In genomic region chr12:129911437-129912049, GRCh38 we compare ENCODE assay signal across 9 cellular contexts. TPM values are rescaled to one million over a fixed set of nuclear protein-coding genes. Genes with fewer than 3 reads are reported as not detected.
A peak's percentile ranks its signal among the peaks of the same experiment; 100 is the strongest.
DNase-seq lines count a peak whose midpoint lies in the region; ATAC-seq and TF ChIP-seq lines count a peak whose summit lies in the region.
"Had no signal": no experiment of that assay in that cellular context is flagged by ENCODE, and none has a peak within 500 bp of the region (broad histone marks: within the 10 kb centered on the region; RNA-seq: fewer than 3 reads in every experiment).

No MANE protein-coding gene starts in this region.

- H3K36me3 Mint-ChIP-seq in activated naive CD8-positive, alpha-beta T cell treated with anti-CD3 and anti-CD28 coated beads, Interleukin-2, amount 50 U/mL, for 24 hours (ENCODE audit: low read depth): no peaks in the 10 kb centered on the region

- no peaks in the 10 kb centered on the region for H3K27me3 ChIP-seq in ascending aorta

- H3K36me3 ChIP-seq in ascending aorta: no peaks in the 10 kb centered on the region

- peaks cover 4% of the 10 kb centered on the region for H3K27me3 Mint-ChIP-seq in activated naive CD8-positive, alpha-beta T cell treated with anti-CD3 and anti-CD28 coated beads, Interleukin-2, amount 50 U/mL, for 24 hours

- no peak overlapping the region for H3K4me3 ChIP-seq in ascending aorta

- no peak overlapping the region for H3K4me3 Mint-ChIP-seq in activated naive CD8-positive, alpha-beta T cell treated with anti-CD3 and anti-CD28 coated beads, Interleukin-2, amount 50 U/mL, for 24 hours

- no peak for TF ChIP-seq CTCF in ascending aorta (IDR thresholded peaks at IDR 0.05)

- ATAC-seq in HG02642 (IDR thresholded peaks at IDR 0.05; ENCODE audit: poor library complexity, unreplicated experiment): peak; percentile 83
- peak; percentile 52 for ATAC-seq in activated naive CD8-positive, alpha-beta T cell treated with anti-CD3 and anti-CD28 coated beads, Interleukin-2, amount 50 U/mL, for 24 hours

- H3K9me3 ChIP-seq in ascending aorta: no peaks in the 10 kb centered on the region

- H3K27ac Mint-ChIP-seq in activated naive CD8-positive, alpha-beta T cell treated with anti-CD3 and anti-CD28 coated beads, Interleukin-2, amount 50 U/mL, for 24 hours: no peak overlapping the region

- H3K9me3 Mint-ChIP-seq in activated naive CD8-positive, alpha-beta T cell treated with anti-CD3 and anti-CD28 coated beads, Interleukin-2, amount 50 U/mL, for 24 hours: peaks cover 3% of the 10 kb centered on the region

- no peaks in the 10 kb centered on the region for H3K4me1 Mint-ChIP-seq in activated naive CD8-positive, alpha-beta T cell treated with anti-CD3 and anti-CD28 coated beads, Interleukin-2, amount 50 U/mL, for 24 hours

- no peaks in the 10 kb centered on the region for H3K4me1 ChIP-seq in ascending aorta

- H3K27ac ChIP-seq in substantia nigra (ENCODE audit: low read depth, low read length, poor library complexity, severe bottlenecking) (peak overlapping the region; percentile 86), ascending aorta (no peak overlapping the region)

- peak; percentile 13 to 18 for DNase-seq in stimulated activated CD4-positive, alpha-beta T cell treated with anti-CD3 and anti-CD28 coated beads, Interleukin-2, amount 100 ng/mL, for 48 hours
- DNase-seq in stimulated activated CD4-positive, alpha-beta T cell treated with anti-CD3 and anti-CD28 coated beads, Interleukin-4, amount 100 ng/mL, for 1 hour: no peak
- DNase-seq in NCI-H2029 treated with DMSO at 0.1 percent for 48 hours (lab: John Stamatoyannopoulos, UW) (peak; percentile 72), inferior parietal cortex (ENCODE audit: extremely low spot score) (peak; percentile 82), substantia nigra (lab: John Stamatoyannopoulos, UW) (peak in 46 of 49 donors; percentile 22 to 89 (median 63)), ascending aorta (ENCODE audit: low spot score in 2 of 2) (no peak)
- peak; percentile 35 for DNase-seq in activated naive CD8-positive, alpha-beta T cell treated with anti-CD3 and anti-CD28 coated beads, Interleukin-2, amount 50 U/mL, for 24 hours

- intact Hi-C loops in ascending aorta (cut with DNase I): no loop called here

RNA-seq across cellular contexts. Expression of gene TMEM132D, which starts 7.7 kb away (rescaled TPM):
- not detected for total RNA-seq in ascending aorta
- total RNA-seq: subcutaneous adipose tissue had no signal

Comparison
In these comparisons a context has a peak if more than half of its experiments do, and no peak if none do; other contexts are left out.
1. DNase-seq: peak in stimulated activated CD4-positive, alpha-beta T cell treated with anti-CD3 and anti-CD28 coated beads, Interleukin-2, amount 100 ng/mL, for 48 hours (2 of 2), NCI-H2029 treated with DMSO at 0.1 percent for 48 hours (single experiment), activated naive CD8-positive, alpha-beta T cell treated with anti-CD3 and anti-CD28 coated beads, Interleukin-2, amount 50 U/mL, for 24 hours (single experiment), inferior parietal cortex (single experiment) and substantia nigra (46 of 49); none in stimulated activated CD4-positive, alpha-beta T cell treated with anti-CD3 and anti-CD28 coated beads, Interleukin-4, amount 100 ng/mL, for 1 hour (single experiment) and ascending aorta (0 of 2).